Comparison of ENCODE assay signal across 17 cellular contexts in genomic region chr7:54596747-54597146, GRCh38. TPM values are rescaled to one million over a fixed set of nuclear protein-coding genes. Genes with fewer than 3 reads are reported as not detected.
DNase-seq lines count a peak whose midpoint lies in the region; ATAC-seq and TF ChIP-seq lines count a peak whose summit lies in the region.
"Had no signal": no experiment of that assay in that cellular context is flagged by ENCODE, and none has a peak within 500 bp of the region (broad histone marks: within the 10 kb centered on the region; RNA-seq: fewer than 3 reads in every experiment).

No MANE protein-coding gene starts in this region.

- peak overlapping the region; percentile 74 for H3K4me3 ChIP-seq in OCI-LY3 (ENCODE audit: low read length)
- H3K4me3 ChIP-seq: BLaER1 treated with 17β-estradiol and CSF1 and Interleukin-3, amounts not matched to agents 10 nM and 100 nM; HAP-1; K562; upper lobe of left lung had no signal

- no peaks in the 10 kb centered on the region for H3K79me2 ChIP-seq in OCI-LY3 (ENCODE audit: low read length)

- H3K27me3 Mint-ChIP-seq in activated CD8-positive, alpha-beta T cell treated with anti-CD3 and anti-CD28 coated beads, Interleukin-2, amount 10 ng/mL, durations not matched to agents 7 days and 5 days (ENCODE audit: low read depth) = no peaks in the 10 kb centered on the region
- H3K27me3 Mint-ChIP-seq: activated naive CD8-positive, alpha-beta T cell treated with anti-CD3 and anti-CD28 coated beads for 36 hours had no signal

- DNase-seq in activated CD8-positive, alpha-beta T cell treated with anti-CD3 and anti-CD28 coated beads, Interleukin-2, amount 10 ng/mL, durations not matched to agents 7 days and 5 days = no peak
- DNase-seq in cardiac septum (ENCODE audit: low spot score) (no peak), kidney glomerular epithelial cell (lab: John Stamatoyannopoulos, UW) (no peak), left ventricle myocardium superior (no peak)
- DNase-seq: activated naive CD8-positive, alpha-beta T cell treated with anti-CD3 and anti-CD28 coated beads for 36 hours; dermis blood vessel endothelial cell; foreskin keratinocyte; T1000; upper lobe of left lung had no signal

- H2AFZ ChIP-seq in OCI-LY3 (ENCODE audit: low read depth, low read length) = peak overlapping the region; percentile 22; the same call in 1 of the 2 replicates

- H3K27me3 ChIP-seq in OCI-LY3 (ENCODE audit: low read depth, low read length) = no peaks in the 10 kb centered on the region
- H3K27me3 ChIP-seq: BLaER1 treated with 17β-estradiol and CSF1 and Interleukin-3, amounts not matched to agents 10 nM and 100 nM; foreskin keratinocyte; upper lobe of left lung had no signal

- H3K4me1 Mint-ChIP-seq in activated CD8-positive, alpha-beta T cell treated with anti-CD3 and anti-CD28 coated beads, Interleukin-2, amount 10 ng/mL, durations not matched to agents 7 days and 5 days (ENCODE audit: low read depth) = no peaks in the 10 kb centered on the region
- H3K4me1 Mint-ChIP-seq: activated naive CD8-positive, alpha-beta T cell treated with anti-CD3 and anti-CD28 coated beads for 36 hours had no signal

- H3K9ac ChIP-seq in OCI-LY3 (ENCODE audit: low read length) = peak overlapping the region; percentile 79
- H3K9ac ChIP-seq: BLaER1 treated with 17β-estradiol and CSF1 and Interleukin-3, amounts not matched to agents 10 nM and 100 nM had no signal

- H3K36me3 ChIP-seq in OCI-LY3 (replicated peaks; ENCODE audit: low read depth, low read length) = no peaks in the 10 kb centered on the region
- H3K36me3 ChIP-seq: BLaER1 treated with 17β-estradiol and CSF1 and Interleukin-3, amounts not matched to agents 10 nM and 100 nM; HAP-1; upper lobe of left lung had no signal

- CTCF ChIA-PET in activated CD8-positive, alpha-beta T cell treated with anti-CD3 and anti-CD28 coated beads, Interleukin-2, amount 10 ng/mL, durations not matched to agents 7 days and 5 days (lab: Charles Lee) = no interaction called here

- H4K20me1 ChIP-seq in OCI-LY3 (ENCODE audit: insufficient read depth, low read length) = no peaks in the 10 kb centered on the region
- H4K20me1 ChIP-seq: BLaER1 treated with 17β-estradiol and CSF1 and Interleukin-3, amounts not matched to agents 10 nM and 100 nM had no signal

- ATAC-seq in GM18858 (IDR thresholded peaks at IDR 0.05; ENCODE audit: unreplicated experiment) (peak; percentile 89), GM21447 (IDR thresholded peaks at IDR 0.05; ENCODE audit: unreplicated experiment) (peak; percentile 92), HG03060 (IDR thresholded peaks at IDR 0.05; ENCODE audit: low read depth, unreplicated experiment) (peak; percentile 99), left ventricle myocardium superior (no peak)
- ATAC-seq in activated CD8-positive, alpha-beta T cell treated with anti-CD3 and anti-CD28 coated beads, Interleukin-2, amount 10 ng/mL, durations not matched to agents 7 days and 5 days = no peak
- ATAC-seq: foreskin keratinocyte, K562 had no signal

- no peaks in the 10 kb centered on the region for H3K9me3 Mint-ChIP-seq in activated CD8-positive, alpha-beta T cell treated with anti-CD3 and anti-CD28 coated beads, Interleukin-2, amount 10 ng/mL, durations not matched to agents 7 days and 5 days (ENCODE audit: insufficient read depth)

- H3K4me2 ChIP-seq in OCI-LY3 (ENCODE audit: low read length) = peak overlapping the region; percentile 86
- H3K4me2 ChIP-seq: BLaER1 treated with 17β-estradiol and CSF1 and Interleukin-3, amounts not matched to agents 10 nM and 100 nM had no signal

- H3K4me1 ChIP-seq in OCI-LY3 (ENCODE audit: low read length) = peaks cover 65% of the 10 kb centered on the region
- H3K4me1 ChIP-seq: BLaER1 treated with 17β-estradiol and CSF1 and Interleukin-3, amounts not matched to agents 10 nM and 100 nM; foreskin keratinocyte; HAP-1; upper lobe of left lung had no signal

- H3K4me3 Mint-ChIP-seq in activated CD8-positive, alpha-beta T cell treated with anti-CD3 and anti-CD28 coated beads, Interleukin-2, amount 10 ng/mL, durations not matched to agents 7 days and 5 days = no peak overlapping the region
- H3K4me3 Mint-ChIP-seq: activated naive CD8-positive, alpha-beta T cell treated with anti-CD3 and anti-CD28 coated beads for 36 hours had no signal

- no peak overlapping the region for H3K27ac Mint-ChIP-seq in activated CD8-positive, alpha-beta T cell treated with anti-CD3 and anti-CD28 coated beads, Interleukin-2, amount 10 ng/mL, durations not matched to agents 7 days and 5 days
- H3K27ac Mint-ChIP-seq: activated naive CD8-positive, alpha-beta T cell treated with anti-CD3 and anti-CD28 coated beads for 36 hours had no signal

- POLR2A ChIA-PET in activated CD8-positive, alpha-beta T cell treated with anti-CD3 and anti-CD28 coated beads, Interleukin-2, amount 10 ng/mL, durations not matched to agents 7 days and 5 days (lab: Charles Lee) = no interaction called here

- no peaks in the 10 kb centered on the region for H3K9me3 ChIP-seq in OCI-LY3 (ENCODE audit: insufficient read depth, low read length)
- H3K9me3 ChIP-seq: BLaER1 treated with 17β-estradiol and CSF1 and Interleukin-3, amounts not matched to agents 10 nM and 100 nM; HAP-1; upper lobe of left lung had no signal

- intact Hi-C loops in cardiac septum (cut with DNase I) = no loop called here
- intact Hi-C loops in left ventricle myocardium superior (cut with micrococcal nuclease) = no loop called here

- H3K36me3 Mint-ChIP-seq in activated CD8-positive, alpha-beta T cell treated with anti-CD3 and anti-CD28 coated beads, Interleukin-2, amount 10 ng/mL, durations not matched to agents 7 days and 5 days (ENCODE audit: low read depth) = no peaks in the 10 kb centered on the region
- H3K36me3 Mint-ChIP-seq: activated naive CD8-positive, alpha-beta T cell treated with anti-CD3 and anti-CD28 coated beads for 36 hours had no signal

- H3K27ac ChIP-seq in OCI-LY3 (ENCODE audit: low read length) = peak overlapping the region; percentile 98
- H3K27ac ChIP-seq: BLaER1 treated with 17β-estradiol and CSF1 and Interleukin-3, amounts not matched to agents 10 nM and 100 nM; foreskin keratinocyte; upper lobe of left lung had no signal

- no peak for TF ChIP-seq CTCF in OCI-LY3 (IDR thresholded peaks at IDR 0.05; ENCODE audit: low read depth, low read length)

RNA-seq across cellular contexts. Expression of gene VSTM2A, which starts 54.6 kb away (rescaled TPM):
- not detected for total RNA-seq in activated CD8-positive, alpha-beta T cell treated with anti-CD3 and anti-CD28 coated beads, Interleukin-2, amount 10 ng/mL, durations not matched to agents 7 days and 5 days
- total RNA-seq in cardiac septum = not detected
- not detected for total RNA-seq in left ventricle myocardium superior
- total RNA-seq: activated naive CD8-positive, alpha-beta T cell treated with anti-CD3 and anti-CD28 coated beads for 36 hours; dermis blood vessel endothelial cell; foreskin keratinocyte; K562; kidney epithelial cell; upper lobe of left lung had no signal

Comparison
In these comparisons a context has a peak if more than half of its experiments do, and no peak if none do; other contexts are left out.
1. ATAC-seq: peak in GM18858 (single experiment), GM21447 (single experiment) and HG03060 (single experiment); none in activated CD8-positive, alpha-beta T cell treated with anti-CD3 and anti-CD28 coated beads, Interleukin-2, amount 10 ng/mL, durations not matched to agents 7 days and 5 days (single experiment) and left ventricle myocardium superior (single experiment).